10 cellular contexts compared by ENCODE assay signal in the genomic region with DNA sequence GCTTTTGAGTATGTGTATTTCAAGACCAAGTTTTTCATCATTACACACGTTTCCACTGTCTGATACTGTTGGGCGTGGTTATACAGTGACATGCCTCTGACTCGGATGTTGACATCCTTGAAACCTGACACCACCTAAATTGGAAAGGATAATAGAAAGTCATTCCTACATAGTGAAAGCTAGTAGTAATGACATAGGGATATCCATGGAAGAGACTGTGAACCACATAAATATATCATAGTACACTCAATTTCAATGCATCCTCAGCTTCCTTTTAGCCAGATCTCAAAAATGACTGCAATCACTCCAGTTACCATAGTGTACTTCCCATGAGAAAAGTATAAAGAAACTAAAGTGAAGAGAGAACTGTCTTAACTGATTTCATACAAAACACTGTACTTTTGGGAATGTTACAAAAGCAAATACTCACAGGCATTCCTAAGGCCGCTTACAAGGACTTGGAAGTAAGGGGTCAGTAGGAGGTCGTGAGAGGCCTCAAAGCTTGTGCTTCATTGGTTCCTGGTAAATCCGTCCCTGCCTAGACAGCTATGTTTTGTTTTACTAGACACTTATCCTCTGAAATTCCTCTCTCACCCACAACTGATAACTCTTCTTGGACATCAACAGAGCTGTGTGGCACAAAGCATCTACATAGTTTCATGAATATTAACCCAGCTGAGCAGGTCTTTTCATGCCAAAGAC.
DNase-seq lines count a peak whose midpoint lies in the region; TF ChIP-seq lines count a peak whose summit lies in the region.
"Had no signal": no experiment of that assay in that cellular context is flagged by ENCODE, and none has a peak within 500 bp of the region (broad histone marks: within the 10 kb centered on the region; RNA-seq: fewer than 3 reads in every experiment).

No MANE protein-coding gene starts in this region.

- H3K9me3 Mint-ChIP-seq in activated CD4-positive, alpha-beta memory T cell treated with anti-CD3 and anti-CD28 coated beads for 36 hours: no peaks in the 10 kb centered on the region

- no peaks in the 10 kb centered on the region for H3K27me3 Mint-ChIP-seq in activated CD4-positive, alpha-beta memory T cell treated with anti-CD3 and anti-CD28 coated beads for 36 hours

- intact Hi-C loops in activated CD4-positive, alpha-beta memory T cell treated with anti-CD3 and anti-CD28 coated beads for 36 hours (cut with micrococcal nuclease): no loop called here
- intact Hi-C loops in spleen (cut with DNase I; ENCODE audit: low total_unique reads): no loop called here
- intact Hi-C loops in posterior cingulate gyrus (cut with DNase I): no loop called here

- peak overlapping the region; percentile 57 for H3K27ac ChIP-seq in ACC112 (ENCODE audit: low read depth, low read length)
- H3K27ac ChIP-seq in spleen: no peak overlapping the region
- H3K27ac ChIP-seq: coronary artery had no signal

- no peaks in the 10 kb centered on the region for H3K4me1 Mint-ChIP-seq in activated CD4-positive, alpha-beta memory T cell treated with anti-CD3 and anti-CD28 coated beads for 36 hours (ENCODE audit: low read depth)

- no peak overlapping the region for H3K27ac Mint-ChIP-seq in activated CD4-positive, alpha-beta memory T cell treated with anti-CD3 and anti-CD28 coated beads for 36 hours

- POLR2A ChIA-PET in activated CD4-positive, alpha-beta memory T cell treated with anti-CD3 and anti-CD28 coated beads for 36 hours (lab: Charles Lee): no interaction called here

- peak overlapping the region; percentile 4; the same call in 1 of the 2 replicates for H3K4me3 ChIP-seq in ACC112 (ENCODE audit: low read depth, low read length)
- H3K4me3 ChIP-seq in adipocyte (ENCODE audit: low read length): no peak overlapping the region
- no peak overlapping the region for H3K4me3 ChIP-seq in spleen
- H3K4me3 ChIP-seq: coronary artery had no signal

- CTCF ChIA-PET in activated CD4-positive, alpha-beta memory T cell treated with anti-CD3 and anti-CD28 coated beads for 36 hours (lab: Charles Lee): interaction anchor here (1.7 to 4.1 kb wide), 4 partner anchors 13 to 18 kb away, joined by 4 to 19 read pairs (median 10); no protein-coding TSS in a partner anchor

- TF ChIP-seq CTCF in spleen (IDR thresholded peaks at IDR 0.05 in 8 of 11, conservative IDR thresholded peaks at IDR 0.05 in 3 of 11): no peak

- H3K36me3 ChIP-seq in ACC112 (ENCODE audit: insufficient read depth, low read length) (no peaks in the 10 kb centered on the region), adipocyte (ENCODE audit: control insufficient read depth, insufficient read depth, low read length, severe bottlenecking) (no peaks in the 10 kb centered on the region), spleen (no peaks in the 10 kb centered on the region)

- DNase-seq in HT1080 (ENCODE audit: low read depth) (peak; percentile 65), adipocyte (ENCODE audit: low read depth) (peak; percentile 67), islet precursor cell (peak; percentile 62), 8988T (no peak), spleen (no peak), posterior cingulate gyrus (no peak)
- DNase-seq in activated CD4-positive, alpha-beta memory T cell treated with anti-CD3 and anti-CD28 coated beads for 36 hours: no peak
- DNase-seq: hippocampal formation had no signal

- H2AFZ ChIP-seq in ACC112 (ENCODE audit: low read length, unreplicated experiment): peak overlapping the region; percentile 54

- H3K9ac ChIP-seq in adipocyte (ENCODE audit: low read length): no peak overlapping the region

- no peaks in the 10 kb centered on the region for H3K36me3 Mint-ChIP-seq in activated CD4-positive, alpha-beta memory T cell treated with anti-CD3 and anti-CD28 coated beads for 36 hours

- TF ChIP-seq POLR2A in spleen (IDR thresholded peaks at IDR 0.05): no peak

- no peaks in the 10 kb centered on the region for H3K9me3 ChIP-seq in adipocyte (ENCODE audit: control insufficient read depth, low read length)
- H3K9me3 ChIP-seq in spleen: no peaks in the 10 kb centered on the region

- no peak overlapping the region for H3K4me3 Mint-ChIP-seq in activated CD4-positive, alpha-beta memory T cell treated with anti-CD3 and anti-CD28 coated beads for 36 hours

- H3K4me1 ChIP-seq in ACC112 (ENCODE audit: control insufficient read depth, insufficient read depth, low read length, unreplicated experiment) (peaks cover 9% of the 10 kb centered on the region), adipocyte (ENCODE audit: control insufficient read depth, insufficient read depth, low read length) (peaks cover 8% of the 10 kb centered on the region), spleen (no peaks in the 10 kb centered on the region)

- no peaks in the 10 kb centered on the region for H3K79me2 ChIP-seq in ACC112 (ENCODE audit: control insufficient read depth, insufficient read depth, low read length, unreplicated experiment)

- 49 to 81% (median 64%) methylated on average over 6 of the region's 6 CpGs for WGBS in spleen, 5 donors

- H3K27me3 ChIP-seq in ACC112 (ENCODE audit: insufficient read depth, low read length): no peaks in the 10 kb centered on the region
- no peaks in the 10 kb centered on the region for H3K27me3 ChIP-seq in adipocyte (replicated peaks; ENCODE audit: control insufficient read depth, insufficient read depth, low read length)
- H3K27me3 ChIP-seq in spleen (replicated peaks in 1 of 7): no peaks in the 10 kb centered on the region

Comparison
In these comparisons a context has a peak if more than half of its experiments do, and no peak if none do; other contexts are left out.
1. DNase-seq: peak in HT1080 (single experiment), adipocyte (single experiment) and islet precursor cell (single experiment); none in activated CD4-positive, alpha-beta memory T cell treated with anti-CD3 and anti-CD28 coated beads for 36 hours (single experiment), 8988T (single experiment), spleen (single experiment) and posterior cingulate gyrus (0 of 10).